In genomic region chr5:31866166-31866565, GRCh38 we compare ENCODE assay signal across 18 cellular contexts.
DNase-seq lines count a peak whose midpoint lies in the region; ATAC-seq, FAIRE-seq and TF ChIP-seq lines count a peak whose summit lies in the region.
"Had no signal": no experiment of that assay in that cellular context is flagged by ENCODE, and none has a peak within 500 bp of the region (broad histone marks: within the 10 kb centered on the region; RNA-seq: fewer than 3 reads in every experiment).

No MANE protein-coding gene starts in this region.

- no peak overlapping the region for H4K5ac ChIP-seq in H1 (ENCODE audit: insufficient read length, low read depth, low read length)

- H2BK20ac ChIP-seq in H1 (ENCODE audit: low read length) = no peak overlapping the region

- H2AFZ ChIP-seq in H1 (ENCODE audit: low read length) = no peak overlapping the region

- intact Hi-C loops in CD8-positive, alpha-beta T cell (cut with DNase I, micrococcal nuclease) = loop anchor here in 1 of 2 experiments (10.0 kb wide), 1 partner anchor 449 kb away; the partner anchor contains the start of gene MTMR12
- intact Hi-C loops in posterior vena cava (cut with DNase I) = no loop called here

- no peak overlapping the region for H3K14ac ChIP-seq in H1 (ENCODE audit: insufficient read length)

- peak overlapping the region; percentile 90 for H3K27ac Mint-ChIP-seq in CD8-positive, alpha-beta T cell
- H3K27ac Mint-ChIP-seq in activated T-cell treated with anti-CD3 and anti-CD28 coated beads, Interleukin-2, amount 50 U/mL, for 24 hours = peak overlapping the region; percentile 79

- no peak overlapping the region for H2BK5ac ChIP-seq in H1 (ENCODE audit: low read depth, low read length)

- no peak overlapping the region for H3K9ac ChIP-seq in H1 (replicated peaks in 1 of 4; ENCODE audit: extremely low read depth in 1 of 4, low read depth in 3 of 4, low read length in 3 of 4)
- H3K9ac ChIP-seq: BLaER1 had no signal

- peak; percentile 21 for DNase-seq in activated T-cell treated with anti-CD3 and anti-CD28 coated beads, Interleukin-2, amount 50 U/mL, for 1 hour
- DNase-seq in activated T-cell treated with anti-CD3 and anti-CD28 coated beads for 4 hours (no peak), H1 (ENCODE audit: low read depth in 1 of 2, low spot score in 2 of 2) (no peak), posterior vena cava (ENCODE audit: low spot score) (no peak), foreskin melanocyte (no peak)
- DNase-seq in CD8-positive, alpha-beta T cell = peak in 2 of 7 experiments; percentile 13 to 60
- no peak for DNase-seq in activated T-cell treated with anti-CD3 and anti-CD28 coated beads, Interleukin-2, amount 50 U/mL, for 24 hours
- DNase-seq: DMS79, KBM-7, NCI-H1105 treated with DMSO at 0.1 percent for 48 hours, NCI-H1694, OCI-M1, SHP77 had no signal

- no peaks in the 10 kb centered on the region for H3K79me1 ChIP-seq in H1 (ENCODE audit: low read depth, low read length)

- no peaks in the 10 kb centered on the region for H3K23me2 ChIP-seq in H1 (ENCODE audit: low read depth, low read length)

- TF ChIP-seq EP300 in H1 (IDR thresholded peaks at IDR 0.05; ENCODE audit: borderline replicate concordance in 1 of 2, low read depth in 2 of 2, low read length in 2 of 2) = no peak

- peak overlapping the region; percentile 79 for H3K4me3 Mint-ChIP-seq in CD8-positive, alpha-beta T cell
- H3K4me3 Mint-ChIP-seq in activated T-cell treated with anti-CD3 and anti-CD28 coated beads, Interleukin-2, amount 50 U/mL, for 24 hours = no peak overlapping the region

- peaks cover 51% of the 10 kb centered on the region for H3K4me1 Mint-ChIP-seq in CD8-positive, alpha-beta T cell (ENCODE audit: low read depth)
- peaks cover 48% of the 10 kb centered on the region for H3K4me1 Mint-ChIP-seq in activated T-cell treated with anti-CD3 and anti-CD28 coated beads, Interleukin-2, amount 50 U/mL, for 24 hours (ENCODE audit: low read depth)

- TF ChIP-seq RAD21 in H1 (IDR thresholded peaks at IDR 0.05 in 1 of 2, conservative IDR thresholded peaks at IDR 0.05 in 1 of 2; ENCODE audit: low read depth in 2 of 2, low read length in 2 of 2) = no peak

- TF ChIP-seq POLR2A in H1 (IDR thresholded peaks at IDR 0.05; ENCODE audit: control extremely low read depth in 1 of 2, low read depth in 2 of 2, low read length in 2 of 2) = no peak

- H4K8ac ChIP-seq in H1 (ENCODE audit: extremely low read depth, insufficient read depth, low read length) = peak overlapping the region; percentile 18; the same call in 1 of the 2 replicates

- peaks cover 2% of the 10 kb centered on the region for H3K27me3 Mint-ChIP-seq in CD8-positive, alpha-beta T cell (ENCODE audit: low read depth)
- peaks cover 10% of the 10 kb centered on the region for H3K27me3 Mint-ChIP-seq in activated T-cell treated with anti-CD3 and anti-CD28 coated beads, Interleukin-2, amount 50 U/mL, for 24 hours

- no peak overlapping the region for H2BK120ac ChIP-seq in H1 (replicated peaks; ENCODE audit: low read depth, low read length)

- FAIRE-seq in H1 (lab: Jason Lieb, UNC) = no peak
- FAIRE-seq: A549, D721Med, H54 had no signal

- H3K4me1 ChIP-seq in CD8-positive, alpha-beta T cell (ENCODE audit: insufficient read depth, low read length) = peaks cover 45% of the 10 kb centered on the region
- H3K4me1 ChIP-seq in H1 (replicated peaks in 1 of 4; ENCODE audit: control insufficient read depth in 3 of 4, insufficient read depth in 4 of 4, low read length in 3 of 4) = peaks cover 0 to 4% (median 3%) of the 10 kb centered on the region in 4 experiments; a peak in 3 of 7 replicates
- H3K4me1 ChIP-seq: A549, BLaER1 had no signal

- H3K4me3 ChIP-seq in CD8-positive, alpha-beta T cell (ENCODE audit: low read depth, low read length) = peak overlapping the region; percentile 20
- no peak overlapping the region for H3K4me3 ChIP-seq in H1 (ENCODE audit: extremely low read depth in 1 of 4, insufficient read depth in 2 of 4, low read depth in 3 of 4, low read length in 4 of 4)
- H3K4me3 ChIP-seq: A549, BLaER1 had no signal

- no peak overlapping the region for H3K4me2 ChIP-seq in H1 (ENCODE audit: insufficient read depth in 1 of 2, low read depth in 2 of 2, low read length in 2 of 2)
- H3K4me2 ChIP-seq: A549, BLaER1 had no signal

- TF ChIP-seq CTCF in CD8-positive, alpha-beta T cell (IDR thresholded peaks at IDR 0.05) = no peak
- no peak for TF ChIP-seq CTCF in H1 (IDR thresholded peaks at IDR 0.05; ENCODE audit: control extremely low read depth in 1 of 3, insufficient read depth in 1 of 3, low read depth in 1 of 3, low read length in 3 of 3)

- H3K27me3 ChIP-seq in CD8-positive, alpha-beta T cell (ENCODE audit: insufficient read depth, low read length) = no peaks in the 10 kb centered on the region
- no peaks in the 10 kb centered on the region for H3K27me3 ChIP-seq in H1 (replicated peaks in 1 of 4; ENCODE audit: control insufficient read depth in 3 of 4, extremely low read depth in 1 of 4, insufficient read depth in 3 of 4, low read length in 3 of 4)
- H3K27me3 ChIP-seq: BLaER1 had no signal

- no peak overlapping the region for H3K4ac ChIP-seq in H1 (replicated peaks; ENCODE audit: insufficient read length, low read depth, low read length)

- 84% methylated on average over 10 of the region's 10 CpGs; no CpG with 5 or more reads in 1 of the 2 experiments for WGBS in H1 (ENCODE audit: extremely low coverage in 1 of 2, insufficient coverage in 1 of 2, insufficient read length in 1 of 2, insufficient replicate concordance in 2 of 2, low coverage in 1 of 2, low lambda C conversion rate in 2 of 2, missing lambda C conversion rate in 1 of 2), 2 experiments

- H3K36me3 Mint-ChIP-seq in CD8-positive, alpha-beta T cell = no peaks in the 10 kb centered on the region
- H3K36me3 Mint-ChIP-seq in activated T-cell treated with anti-CD3 and anti-CD28 coated beads, Interleukin-2, amount 50 U/mL, for 24 hours (ENCODE audit: low read depth) = no peaks in the 10 kb centered on the region

- H2BK12ac ChIP-seq in H1 (ENCODE audit: low read depth, low read length) = no peak overlapping the region

- peak; percentile 42 for ATAC-seq in CD8-positive, alpha-beta T cell
- no peak for ATAC-seq in GM19023 (IDR thresholded peaks at IDR 0.05; ENCODE audit: unreplicated experiment)
- ATAC-seq: A549 had no signal

- no peaks in the 10 kb centered on the region for H3K9me3 Mint-ChIP-seq in CD8-positive, alpha-beta T cell
- no peaks in the 10 kb centered on the region for H3K9me3 Mint-ChIP-seq in activated T-cell treated with anti-CD3 and anti-CD28 coated beads, Interleukin-2, amount 50 U/mL, for 24 hours

- no peak overlapping the region for H3K23ac ChIP-seq in H1 (ENCODE audit: insufficient read length)

- POLR2A ChIA-PET in CD8-positive, alpha-beta T cell (lab: Charles Lee) = interaction anchor here (1.2 to 3.1 kb wide), 2 partner anchors 12 to 30 kb away, joined by 3 to 24 read pairs; no protein-coding TSS in a partner anchor
- POLR2A ChIA-PET in H1 (lab: Charles Lee; ENCODE audit: partially characterized antibody) = no interaction called here

- H4K20me1 ChIP-seq in H1 (replicated peaks in 1 of 2; ENCODE audit: control insufficient read depth in 1 of 2, insufficient read depth in 2 of 2, low read length in 2 of 2) = no peaks in the 10 kb centered on the region
- H4K20me1 ChIP-seq: BLaER1 had no signal

- H3K18ac ChIP-seq in H1 (ENCODE audit: extremely low read depth, low read length) = no peak overlapping the region

- no peak overlapping the region for H4K91ac ChIP-seq in H1 (replicated peaks; ENCODE audit: insufficient read length, low read length)

- CTCF ChIA-PET in CD8-positive, alpha-beta T cell (lab: Charles Lee) = interaction anchor here (0.7 to 1.3 kb wide), 3 partner anchors 11 to 211 kb away, joined by 3 read pairs; no protein-coding TSS in a partner anchor
- CTCF ChIA-PET in H1 (lab: Charles Lee; ENCODE audit: partially characterized antibody) = interaction anchor here (0.7 to 2.4 kb wide), 3 partner anchors 11 to 464 kb away, joined by 3 to 11 read pairs (median 9); no protein-coding TSS in a partner anchor

- no peak overlapping the region for H3K56ac ChIP-seq in H1 (replicated peaks; ENCODE audit: insufficient read length, low read depth, low read length)

- H2BK15ac ChIP-seq in H1 (ENCODE audit: low read length) = no peak overlapping the region

- no peak overlapping the region for H3K27ac ChIP-seq in CD8-positive, alpha-beta T cell (ENCODE audit: low read depth, low read length)
- no peak overlapping the region for H3K27ac ChIP-seq in H1 (ENCODE audit: low read depth, low read length)
- H3K27ac ChIP-seq: A549, BLaER1 had no signal

- H3K79me2 ChIP-seq in H1 (ENCODE audit: control insufficient read depth in 1 of 2, insufficient read depth in 2 of 2, low read length in 2 of 2) = no peaks in the 10 kb centered on the region

- no peaks in the 10 kb centered on the region for H3K36me3 ChIP-seq in CD8-positive, alpha-beta T cell (ENCODE audit: insufficient read depth, low read length)
- no peaks in the 10 kb centered on the region for H3K36me3 ChIP-seq in H1 (ENCODE audit: control insufficient read depth in 2 of 4, insufficient read depth in 4 of 4, low read length in 3 of 4)
- H3K36me3 ChIP-seq: BLaER1 had no signal

- no peaks in the 10 kb centered on the region for H3K9me3 ChIP-seq in CD8-positive, alpha-beta T cell (ENCODE audit: low read length)
- no peaks in the 10 kb centered on the region for H3K9me3 ChIP-seq in H1 (ENCODE audit: insufficient read depth in 2 of 2, low read depth in 1 of 2, low read length in 1 of 2)
- H3K9me3 ChIP-seq: BLaER1 had no signal

- H2AK5ac ChIP-seq in H1 (ENCODE audit: low read depth, low read length) = no peak overlapping the region

TF ChIP-seq in H1, 55 proteins besides CTCF, POLR2A, EP300 and RAD21 (continues in another document):
- TF ChIP-seq TEAD4 (IDR thresholded peaks at IDR 0.05; ENCODE audit: low read depth, low read length) = no peak
- no peak for TF ChIP-seq SP4 (IDR thresholded peaks at IDR 0.05; ENCODE audit: low read length)
- TF ChIP-seq KDM1A (IDR thresholded peaks at IDR 0.05; ENCODE audit: borderline replicate concordance, low read length) = no peak
- no peak for TF ChIP-seq ASH2L (IDR thresholded peaks at IDR 0.05; ENCODE audit: low read length)
- TF ChIP-seq KDM5A (IDR thresholded peaks at IDR 0.05; ENCODE audit: low read length) = no peak
- no peak for TF ChIP-seq CTBP2 (IDR thresholded peaks at IDR 0.05; ENCODE audit: borderline replicate concordance, insufficient read depth, insufficient read length, low read length)
- TF ChIP-seq NANOG (IDR thresholded peaks at IDR 0.05; ENCODE audit: insufficient read depth, low read depth, low read length, poor library complexity, severe bottlenecking) = no peak
- no peak for TF ChIP-seq JUN (IDR thresholded peaks at IDR 0.05; ENCODE audit: low read depth, low read length)
- no peak for TF ChIP-seq GABPA (IDR thresholded peaks at IDR 0.05; ENCODE audit: borderline replicate concordance, insufficient read depth, low read length)
- no peak for TF ChIP-seq HDAC2 (IDR thresholded peaks at IDR 0.05; ENCODE audit: borderline replicate concordance in 1 of 2, low read depth in 2 of 2, low read length in 2 of 2)
- no peak for TF ChIP-seq CREB1 (IDR thresholded peaks at IDR 0.05)
- TF ChIP-seq PHF8 (conservative IDR thresholded peaks at IDR 0.05; ENCODE audit: low read depth, low read length) = no peak
- TF ChIP-seq TBP (IDR thresholded peaks at IDR 0.05; ENCODE audit: low read depth, low read length) = no peak
- no peak for TF ChIP-seq RFX5 (IDR thresholded peaks at IDR 0.05; ENCODE audit: borderline replicate concordance, low read depth, low read length)
